Comparison of ENCODE assay signal across 35 cellular contexts in genomic region chr12:26279908-26280307, GRCh38.
"Had no signal": no experiment of that assay in that cellular context is flagged by ENCODE, and none has a peak within 500 bp of the region (broad histone marks: within the 10 kb centered on the region; RNA-seq: fewer than 3 reads in every experiment).

No MANE protein-coding gene starts in this region.

- H3K36me3 Mint-ChIP-seq: activated naive CD8-positive, alpha-beta T cell; brain; T-cell had no signal

- H3K4me1 Mint-ChIP-seq: activated T-helper 17 cell treated with anti-CD3 and anti-CD28 coated beads, Interleukin-2, amount 50 U/mL, for 72 hours had no signal

- H3K9me3 ChIP-seq: breast epithelium, colonic mucosa, heart left ventricle had no signal

- ATAC-seq: activated CD4-positive, CD25-positive, alpha-beta regulatory T cell treated with anti-CD3 and anti-CD28 coated beads, Interleukin-2, amount 50 U/mL, for 24 hours; activated CD8-positive, alpha-beta T cell treated with anti-CD3 and anti-CD28 coated beads for 36 hours; activated T-cell treated with anti-CD3 and anti-CD28 coated beads, Interleukin-2, amount 50 U/mL, for 4 hours; activated T-helper 17 cell treated with anti-CD3 and anti-CD28 coated beads, Interleukin-2, amount 50 U/mL, for 72 hours; heart left ventricle; T-cell had no signal

- H3K27ac ChIP-seq: breast epithelium, cardiac muscle cell, colonic mucosa, epithelial cell of prostate, heart left ventricle, WERI-Rb-1 had no signal

- H3K4me3 Mint-ChIP-seq: activated B cell treated with CpG ODN at 0.5 μM for 24 hours; activated CD8-positive, alpha-beta T cell treated with anti-CD3 and anti-CD28 coated beads for 36 hours; activated naive CD8-positive, alpha-beta T cell; activated T-cell treated with anti-CD3 and anti-CD28 coated beads, Interleukin-2, amount 50 U/mL, for 4 hours; activated T-helper 17 cell treated with anti-CD3 and anti-CD28 coated beads, Interleukin-2, amount 50 U/mL, for 72 hours; brain; T-cell; T-helper 1 cell treated with Interleukin-12 subunit alpha and Interleukin-12 subunit beta and Interleukin-4 antibody, amounts not matched to agents 30 μg/mL and 1 μg/mL, for 36 hours; T-helper 2 cell treated with Interferon-gamma antibody and Interleukin-4, amounts not matched to agents 5 μg/mL and 100 μg/mL, for 36 hours had no signal

- H3K27ac Mint-ChIP-seq: activated B cell treated with CpG ODN at 0.5 μM for 24 hours; activated CD8-positive, alpha-beta T cell treated with anti-CD3 and anti-CD28 coated beads for 36 hours; activated naive CD8-positive, alpha-beta T cell; activated T-helper 17 cell treated with anti-CD3 and anti-CD28 coated beads, Interleukin-2, amount 50 U/mL, for 72 hours; brain; T-cell; T-helper 1 cell treated with Interleukin-12 subunit alpha and Interleukin-12 subunit beta and Interleukin-4 antibody, amounts not matched to agents 30 μg/mL and 1 μg/mL, for 36 hours; T-helper 2 cell treated with Interferon-gamma antibody and Interleukin-4, amounts not matched to agents 5 μg/mL and 100 μg/mL, for 36 hours had no signal

- H3K27me3 Mint-ChIP-seq: activated B cell treated with CpG ODN at 0.5 μM for 24 hours; activated naive CD8-positive, alpha-beta T cell; activated T-helper 17 cell treated with anti-CD3 and anti-CD28 coated beads, Interleukin-2, amount 50 U/mL, for 72 hours; brain; T-cell had no signal

- H3K9me3 Mint-ChIP-seq: activated B cell treated with CpG ODN at 0.5 μM for 24 hours; activated CD8-positive, alpha-beta T cell treated with anti-CD3 and anti-CD28 coated beads for 36 hours; activated T-cell treated with anti-CD3 and anti-CD28 coated beads, Interleukin-2, amount 50 U/mL, for 4 hours; activated T-helper 17 cell treated with anti-CD3 and anti-CD28 coated beads, Interleukin-2, amount 50 U/mL, for 72 hours; T-cell; T-helper 1 cell treated with Interleukin-12 subunit alpha and Interleukin-12 subunit beta and Interleukin-4 antibody, amounts not matched to agents 30 μg/mL and 1 μg/mL, for 36 hours; T-helper 2 cell treated with Interferon-gamma antibody and Interleukin-4, amounts not matched to agents 5 μg/mL and 100 μg/mL, for 36 hours had no signal

- H3K4me3 ChIP-seq: breast epithelium, cardiac muscle cell, colonic mucosa, heart left ventricle had no signal

- DNase-seq: activated B cell treated with CpG ODN at 0.5 μM for 24 hours; activated CD4-positive, alpha-beta T cell treated with anti-CD3 and anti-CD28 coated beads for 48 hours; activated CD4-positive, alpha-beta T cell treated with anti-CD3 and anti-CD28 coated beads, Interleukin-2, amount 50 U/mL, for 1 hour; activated CD4-positive, alpha-beta T cell treated with anti-CD3 and anti-CD28 coated beads, Interleukin-2, amount 50 U/mL, for 48 hours; activated CD8-positive, alpha-beta memory T cell treated with anti-CD3 and anti-CD28 coated beads for 24 hours; activated CD8-positive, alpha-beta T cell treated with anti-CD3 and anti-CD28 coated beads for 36 hours; activated effector memory CD4-positive, alpha-beta T cell treated with Interleukin-2 at 50 U/mL for 16 hours; activated gamma-delta T cell treated with Interleukin-2 at 50 U/mL for 16 hours; activated naive CD4-positive, alpha-beta T cell treated with anti-CD3 and anti-CD28 coated beads, Interleukin-2, amount 50 U/mL, for 16 hours; activated naive CD4-positive, alpha-beta T cell treated with Interleukin-2 at 50 U/mL for 16 hours; activated T-cell treated with anti-CD3 and anti-CD28 coated beads, Interleukin-2, amount 50 U/mL, for 4 hours; amygdala; aorta; central memory CD4-positive, alpha-beta T cell; cerebellar nuclear complex; colonic mucosa; effector CD8-positive, alpha-beta T cell; foreskin fibroblast; glutamatergic neuron; heart left ventricle; T-cell; T1000; WERI-Rb-1 had no signal

- H3K27me3 ChIP-seq: breast epithelium, colonic mucosa, heart left ventricle had no signal

- H3K36me3 ChIP-seq: breast epithelium, cardiac muscle cell, colonic mucosa, heart left ventricle, WERI-Rb-1 had no signal

- FAIRE-seq: endometrium, endothelial cell of umbilical vein, frontal cortex had no signal
